In genomic region chr11:64261556-64262080, GRCh38 we compare ENCODE assay signal across 26 cellular contexts.
"Had no signal": no experiment of that assay in that cellular context is flagged by ENCODE, and none has a peak within 500 bp of the region (broad histone marks: within the 10 kb centered on the region; RNA-seq: fewer than 3 reads in every experiment).

No MANE protein-coding gene starts in this region.

- DNase-seq: colonic mucosa; cortex of kidney; effector CD8-positive, alpha-beta T cell; effector memory CD8-positive, alpha-beta T cell; endodermal cell; erythroblast; esophagus squamous epithelium; foreskin fibroblast; foreskin melanocyte; gastrocnemius medialis; glutamatergic neuron; head of caudate nucleus; heart right ventricle; hippocampal formation; immature natural killer cell; islet precursor cell; left cardiac atrium; left ventricle myocardium superior; lower lobe of right lung; mesenchymal stem cell; mucosa of descending colon had no signal

- H3K4me1 Mint-ChIP-seq: endodermal cell had no signal

- H3K9me3 Mint-ChIP-seq: dendritic cell treated with granulocyte-macrophage colony-stimulating factor and Interleukin-4, amounts not matched to agents 40 ng/mL and 50 ng/mL, for 4 days; effector memory CD8-positive, alpha-beta T cell; endodermal cell; immature natural killer cell; mesothelial cell of epicardium had no signal

- H3K4me3 ChIP-seq: colonic mucosa, esophagus squamous epithelium, gastrocnemius medialis, heart right ventricle, left lung, lower lobe of right lung, mucosa of descending colon had no signal

- H3K27ac Mint-ChIP-seq: dendritic cell treated with granulocyte-macrophage colony-stimulating factor and Interleukin-4, amounts not matched to agents 40 ng/mL and 50 ng/mL, for 4 days; effector memory CD8-positive, alpha-beta T cell; endodermal cell; mesothelial cell of epicardium had no signal

- H3K27me3 Mint-ChIP-seq: dendritic cell treated with granulocyte-macrophage colony-stimulating factor and Interleukin-4, amounts not matched to agents 40 ng/mL and 50 ng/mL, for 4 days; effector memory CD8-positive, alpha-beta T cell had no signal

- H3K4me3 Mint-ChIP-seq: dendritic cell treated with granulocyte-macrophage colony-stimulating factor and Interleukin-4, amounts not matched to agents 40 ng/mL and 50 ng/mL, for 4 days; effector memory CD8-positive, alpha-beta T cell; endodermal cell; immature natural killer cell; mesothelial cell of epicardium had no signal

- ATAC-seq: effector memory CD8-positive, alpha-beta T cell; esophagus mucosa; gastrocnemius medialis; heart right ventricle; left cardiac atrium; left lung; left ventricle myocardium superior; lower lobe of right lung; mucosa of descending colon had no signal

- H3K27me3 ChIP-seq: colonic mucosa, esophagus squamous epithelium, gastrocnemius medialis, heart right ventricle, left lung had no signal

- H3K9me3 ChIP-seq: colonic mucosa, esophagus squamous epithelium, gastrocnemius medialis, heart right ventricle, left lung, lower lobe of right lung, mucosa of descending colon had no signal

- H3K27ac ChIP-seq: colonic mucosa, epithelial cell of prostate, esophagus squamous epithelium, gastrocnemius medialis, heart right ventricle, left lung, lower lobe of right lung had no signal

- H3K4me1 ChIP-seq: colonic mucosa, gastrocnemius medialis, left lung, lower lobe of right lung had no signal
